Comparison of ENCODE assay signal across 11 cellular contexts in the genomic region with DNA sequence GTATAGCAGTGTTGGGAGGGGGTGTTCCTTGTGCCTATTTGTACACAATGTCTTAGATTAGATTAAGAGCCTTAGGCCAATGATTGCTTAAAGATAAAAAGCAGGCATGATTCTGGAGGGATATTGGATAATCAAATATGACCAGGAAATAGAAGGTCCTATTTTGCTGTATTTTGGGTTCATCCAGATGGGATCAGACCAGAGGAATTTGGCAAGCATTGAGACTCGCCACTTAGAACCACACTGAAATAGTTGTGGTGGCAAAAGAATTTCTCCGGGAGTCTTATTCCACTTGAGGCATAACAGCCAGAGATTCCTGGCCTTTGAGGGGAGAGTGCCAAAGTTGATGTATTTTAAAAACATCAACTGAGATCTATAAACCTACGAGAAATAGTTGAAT.
DNase-seq lines count a peak whose midpoint lies in the region; FAIRE-seq and TF ChIP-seq lines count a peak whose summit lies in the region.
"Had no signal": no experiment of that assay in that cellular context is flagged by ENCODE, and none has a peak within 500 bp of the region (broad histone marks: within the 10 kb centered on the region; RNA-seq: fewer than 3 reads in every experiment).

No MANE protein-coding gene starts in this region.

- no peaks in the 10 kb centered on the region for H4K20me1 ChIP-seq in GM23248 (ENCODE audit: insufficient read depth)

- H3K27me3 ChIP-seq in GM23248 (replicated peaks; ENCODE audit: insufficient read depth) (no peaks in the 10 kb centered on the region), spleen (replicated peaks in 1 of 7) (no peaks in the 10 kb centered on the region), Caco-2 (replicated peaks; ENCODE audit: control insufficient read depth, insufficient read depth, low read length) (no peaks in the 10 kb centered on the region)

- peak; percentile 92 for FAIRE-seq in TTC549 (lab: Jason Lieb, UNC)
- FAIRE-seq: GM12878 had no signal

- H3K9me3 Mint-ChIP-seq in activated CD4-positive, alpha-beta T cell treated with anti-CD3 and anti-CD28 coated beads, Interleukin-2, amount 10 ng/mL, durations not matched to agents 24 days and 14 days: peaks cover 20% of the 10 kb centered on the region
- H3K9me3 Mint-ChIP-seq in Caco-2 (ENCODE audit: unreplicated experiment): peaks cover 23% of the 10 kb centered on the region

- 0 to 1% methylated on average over 3 of the region's 3 CpGs for WGBS in GM23248 (ENCODE audit: low coverage in 1 of 2, low lambda C conversion rate in 2 of 2, missing lambda C conversion rate in 2 of 2), 2 experiments
- 71 to 86% (median 84%) methylated on average over 3 of the region's 3 CpGs for WGBS in spleen, 5 donors

- H3K4me1 ChIP-seq in GM23248 (ENCODE audit: insufficient read depth) (peaks cover 62% of the 10 kb centered on the region), spleen (peaks cover 0 to 29% (median 10%) of the 10 kb centered on the region in 6 donors), Caco-2 (peaks cover 16% of the 10 kb centered on the region)

- no TSS peak for BruUV-seq in Caco-2 (replicated peaks; lab: Mats Ljungman, UMichigan)

- H3K4me1 Mint-ChIP-seq in activated CD4-positive, alpha-beta T cell treated with anti-CD3 and anti-CD28 coated beads, Interleukin-2, amount 10 ng/mL, durations not matched to agents 24 days and 14 days: no peaks in the 10 kb centered on the region
- H3K4me1 Mint-ChIP-seq in Caco-2 (ENCODE audit: low read depth, unreplicated experiment): peaks cover 16% of the 10 kb centered on the region

- H3F3A ChIP-seq in GM23248 (ENCODE audit: insufficient read depth): peaks cover 62% of the 10 kb centered on the region

- POLR2A ChIA-PET in Caco-2 (lab: Charles Lee): no interaction called here

- no peaks in the 10 kb centered on the region for H3K9me2 ChIP-seq in GM23248 (ENCODE audit: insufficient read depth)

- TF ChIP-seq CTCF in spleen (IDR thresholded peaks at IDR 0.05 in 8 of 11, conservative IDR thresholded peaks at IDR 0.05 in 3 of 11) (no peak), Caco-2 (IDR thresholded peaks at IDR 0.05; ENCODE audit: insufficient read depth in 1 of 2, low read depth in 1 of 2, low read length in 1 of 2, severe bottlenecking in 1 of 2, unreplicated experiment in 1 of 2) (no peak)

- CTCF ChIA-PET in Caco-2 (lab: Charles Lee): no interaction called here

- no peaks in the 10 kb centered on the region for H3K9me3 ChIP-seq in GM23248 (ENCODE audit: low read depth)
- peaks cover 0 to 30% (median 25%) of the 10 kb centered on the region in 8 donors for H3K9me3 ChIP-seq in spleen
- H3K9me3 ChIP-seq in Caco-2: peaks cover 4% of the 10 kb centered on the region

- H3K27me3 Mint-ChIP-seq in activated CD4-positive, alpha-beta T cell treated with anti-CD3 and anti-CD28 coated beads, Interleukin-2, amount 10 ng/mL, durations not matched to agents 24 days and 14 days: no peaks in the 10 kb centered on the region
- H3K27me3 Mint-ChIP-seq in Caco-2 (ENCODE audit: insufficient read depth, unreplicated experiment): no peaks in the 10 kb centered on the region

- H3K79me2 ChIP-seq in GM23248 (ENCODE audit: insufficient read depth): no peaks in the 10 kb centered on the region

- H3K36me3 Mint-ChIP-seq in activated CD4-positive, alpha-beta T cell treated with anti-CD3 and anti-CD28 coated beads, Interleukin-2, amount 10 ng/mL, durations not matched to agents 24 days and 14 days (ENCODE audit: low read depth): peaks cover 2% of the 10 kb centered on the region
- H3K36me3 Mint-ChIP-seq in Caco-2 (ENCODE audit: insufficient read depth, unreplicated experiment): no peaks in the 10 kb centered on the region

- intact Hi-C loops in spleen (cut with DNase I; ENCODE audit: low total_unique reads): no loop called here
- intact Hi-C loops in activated CD4-positive, alpha-beta T cell treated with anti-CD3 and anti-CD28 coated beads, Interleukin-2, amount 10 ng/mL, durations not matched to agents 24 days and 14 days (cut with micrococcal nuclease): no loop called here
- intact Hi-C loops in Caco-2 (cut with micrococcal nuclease; ENCODE audit: unreplicated experiment): no loop called here

- peak overlapping the region; percentile 58 for H3K9ac ChIP-seq in GM23248

- H3K27ac Mint-ChIP-seq in activated CD4-positive, alpha-beta T cell treated with anti-CD3 and anti-CD28 coated beads, Interleukin-2, amount 10 ng/mL, durations not matched to agents 24 days and 14 days: no peak overlapping the region
- H3K27ac Mint-ChIP-seq in Caco-2 (ENCODE audit: unreplicated experiment): no peak overlapping the region

- DNase-seq in GM23248 (peak; percentile 96), hepatic stellate cell (ENCODE audit: low spot score) (peak; percentile 77), spleen (no peak), ureter (ENCODE audit: low spot score) (no peak), NCI-H2081 treated with DMSO at 0.1 percent for 48 hours (lab: John Stamatoyannopoulos, UW) (no peak), Caco-2 (no peak)
- no peak for DNase-seq in activated CD4-positive, alpha-beta T cell treated with anti-CD3 and anti-CD28 coated beads, Interleukin-2, amount 10 ng/mL, durations not matched to agents 24 days and 14 days
- DNase-seq: activated gamma-delta T cell treated with Interleukin-2 at 50 U/mL for 16 hours, Kasumi-1 had no signal

- no peak for TF ChIP-seq POLR2A in spleen (IDR thresholded peaks at IDR 0.05)

- H2AFZ ChIP-seq in GM23248: no peak overlapping the region

- in situ Hi-C loops in GM23248 (cut with MboI): no loop called here

- no peak overlapping the region for H3K4me3 Mint-ChIP-seq in activated CD4-positive, alpha-beta T cell treated with anti-CD3 and anti-CD28 coated beads, Interleukin-2, amount 10 ng/mL, durations not matched to agents 24 days and 14 days
- H3K4me3 Mint-ChIP-seq in Caco-2 (ENCODE audit: unreplicated experiment): no peak overlapping the region

- peak overlapping the region; percentile 83 for H3K4me2 ChIP-seq in GM23248 (ENCODE audit: unreplicated experiment)

- H3K4me3 ChIP-seq in GM23248 (peak overlapping the region; percentile 53), spleen (no peak overlapping the region), Caco-2 (ENCODE audit: low read depth, low read length) (no peak overlapping the region)
- H3K4me3 ChIP-seq: GM12878 had no signal

- H3K36me3 ChIP-seq in GM23248 (ENCODE audit: low read depth) (no peaks in the 10 kb centered on the region), spleen (no peaks in the 10 kb centered on the region), Caco-2 (ENCODE audit: control insufficient read depth, insufficient read depth, low read length) (no peaks in the 10 kb centered on the region)

- peak overlapping the region; percentile 85 for H3K27ac ChIP-seq in GM23248
- H3K27ac ChIP-seq in spleen: peak overlapping the region in 5 of 8 donors; percentile 3 to 80 (median 52)

Comparison
In these comparisons a context has a peak if more than half of its experiments do, and no peak if none do; other contexts are left out.
1. DNase-seq: peak in GM23248 (single experiment) and hepatic stellate cell (single experiment); none in spleen (single experiment), ureter (single experiment), NCI-H2081 treated with DMSO at 0.1 percent for 48 hours (single experiment), activated CD4-positive, alpha-beta T cell treated with anti-CD3 and anti-CD28 coated beads, Interleukin-2, amount 10 ng/mL, durations not matched to agents 24 days and 14 days (single experiment) and Caco-2 (0 of 2).